ENCODE assay signal across 14 cellular contexts in the genomic region with DNA sequence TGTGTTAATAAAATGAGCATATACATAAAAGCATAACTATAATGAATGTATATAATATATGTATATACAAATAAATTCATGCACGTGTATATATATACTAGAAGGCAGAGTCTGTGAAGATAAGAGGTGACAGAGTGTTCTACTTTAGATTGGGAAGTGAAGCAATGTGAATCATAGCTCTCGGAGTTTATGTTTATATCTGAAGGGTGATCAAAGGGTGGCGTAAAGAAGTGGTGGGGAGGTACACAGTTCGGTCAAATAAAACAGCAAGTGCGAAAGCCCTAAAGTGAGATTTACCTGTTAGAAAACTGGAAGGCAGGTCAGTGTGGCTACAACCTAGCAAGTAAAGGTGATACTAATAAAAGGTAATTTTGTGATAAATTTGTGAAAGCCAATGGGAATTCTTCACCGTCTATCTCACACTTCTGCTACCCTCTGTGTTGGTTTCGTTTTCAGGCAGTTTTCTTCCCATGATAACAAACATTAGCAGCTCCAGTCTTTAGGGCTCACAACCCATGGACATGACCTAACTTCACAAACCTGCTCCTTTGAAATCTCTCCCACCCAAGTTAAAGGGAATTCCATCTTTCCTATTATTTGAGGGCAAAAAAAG. TPM values are rescaled to one million over a fixed set of nuclear protein-coding genes. Genes with fewer than 3 reads are reported as not detected.
DNase-seq lines count a peak whose midpoint lies in the region; FAIRE-seq and TF ChIP-seq lines count a peak whose summit lies in the region.
"Had no signal": no experiment of that assay in that cellular context is flagged by ENCODE, and none has a peak within 500 bp of the region (broad histone marks: within the 10 kb centered on the region; RNA-seq: fewer than 3 reads in every experiment).

No MANE protein-coding gene starts in this region.

- no peaks in the 10 kb centered on the region for H3K4me1 ChIP-seq in uterus
- H3K4me1 ChIP-seq: Peyer's patch had no signal

- TF ChIP-seq POLR2A in uterus (IDR thresholded peaks at IDR 0.05) = no peak

- no peak for TF ChIP-seq CTCF in fibroblast of villous mesenchyme (IDR thresholded peaks at IDR 0.05; ENCODE audit: insufficient read depth, low read depth, low read length)
- no peak for TF ChIP-seq CTCF in D721Med (IDR thresholded peaks at IDR 0.05; ENCODE audit: insufficient read depth, missing control alignments)
- TF ChIP-seq CTCF in uterus (IDR thresholded peaks at IDR 0.05) = no peak

- DNase-seq in DMS53 treated with DMSO at 0.1 percent for 48 hours (lab: John Stamatoyannopoulos, UW; ENCODE audit: unreplicated experiment) (peak; percentile 27), RPMI8226 (peak; percentile 38), fibroblast of villous mesenchyme (ENCODE audit: low read depth) (peak; percentile 0), D721Med (ENCODE audit: insufficient read length, low spot score) (no peak), uterus (no peak), G401 (ENCODE audit: low spot score) (no peak), amygdala (lab: John Stamatoyannopoulos, UW) (no peak)
- DNase-seq: activated T-cell treated with anti-CD3 and anti-CD28 coated beads, Interleukin-2, amount 50 U/mL, for 24 hours; hippocampal formation; NCI-H1048; Peyer's patch; stimulated activated naive CD4-positive, alpha-beta T cell treated with Interleukin-2 at 50 U/mL for 16 hours had no signal

- no peaks in the 10 kb centered on the region for H3K36me3 ChIP-seq in KOPT-K1 (ENCODE audit: insufficient read depth, low read length)
- no peaks in the 10 kb centered on the region for H3K36me3 ChIP-seq in uterus
- H3K36me3 ChIP-seq: Peyer's patch had no signal

- no peaks in the 10 kb centered on the region for H3K9me3 ChIP-seq in KOPT-K1 (ENCODE audit: insufficient read depth, low read length, poor library complexity, severe bottlenecking)
- no peaks in the 10 kb centered on the region for H3K9me3 ChIP-seq in uterus
- H3K9me3 ChIP-seq: Peyer's patch had no signal

- peak overlapping the region; percentile 48 for H3K27ac ChIP-seq in KOPT-K1 (ENCODE audit: low read depth, low read length, poor library complexity, severe bottlenecking)
- H3K27ac ChIP-seq in uterus = no peak overlapping the region
- H3K27ac ChIP-seq: Peyer's patch had no signal

- no peak for FAIRE-seq in D721Med (lab: Jason Lieb, UNC)
- FAIRE-seq: endometrium had no signal

- H3K4me3 ChIP-seq in fibroblast of villous mesenchyme (ENCODE audit: low read depth, low read length) (peak overlapping the region; percentile 38), uterus (peak overlapping the region in 1 of 2 donors; percentile 7)
- H3K4me3 ChIP-seq: Peyer's patch had no signal

- intact Hi-C loops in uterus (cut with DNase I; ENCODE audit: low total_unique reads) = no loop called here

- in situ Hi-C loops in G401 (cut with HindIII; ENCODE audit: low sequenced_read_pairs) = no loop called here

- H3K27me3 ChIP-seq in uterus = no peaks in the 10 kb centered on the region
- H3K27me3 ChIP-seq: Peyer's patch had no signal

RNA-seq across cellular contexts. Expression of gene BCHE, which starts 46.7 kb away (rescaled TPM):
- total RNA-seq in fibroblast of villous mesenchyme = 1.6 and 2.6 TPM in 2 replicates
- 100 to 1,000 TPM in 1 of 4 donors, 10 to 100 TPM in 2, 1 to 10 TPM in 1; 9.7 to 252 (median 33.4) TPM for total RNA-seq in uterus
- total RNA-seq in G401 (2014; rRNA removed; shearing (Covaris generic)) = not detected in 2 replicates

Comparison
In these comparisons a context has a peak if more than half of its experiments do, and no peak if none do; other contexts are left out.
1. DNase-seq: peak in DMS53 treated with DMSO at 0.1 percent for 48 hours (single experiment), RPMI8226 (single experiment) and fibroblast of villous mesenchyme (single experiment); none in D721Med (single experiment), uterus (0 of 2), G401 (single experiment) and amygdala (0 of 56).